ENCODE assay signal across 1 cellular context in genomic region chr6:106512048-106512957, GRCh38.
TF ChIP-seq lines count a peak whose summit lies in the region.

No MANE protein-coding gene starts in this region.

TF ChIP-seq in HepG2, 621 proteins besides CTCF, POLR2A, EP300 and RAD21 (continued from another document):
- no peak for TF ChIP-seq ZNF512 (CRISPR knock-in tag; IDR thresholded peaks at IDR 0.05)
- no peak for TF ChIP-seq FLYWCH1 (CRISPR knock-in tag; IDR thresholded peaks at IDR 0.05)
- TF ChIP-seq HINFP (CRISPR knock-in tag; IDR thresholded peaks at IDR 0.05; ENCODE audit: low read depth) = peak; percentile 87; the same call in 1 of the 2 replicates
- TF ChIP-seq ZNF274 (CRISPR knock-in tag; IDR thresholded peaks at IDR 0.05) = no peak
- peak; percentile 95 for TF ChIP-seq CAMTA2 (CRISPR knock-in tag; IDR thresholded peaks at IDR 0.05; ENCODE audit: borderline replicate concordance)
- TF ChIP-seq ARNTL (CRISPR knock-in tag; IDR thresholded peaks at IDR 0.05) = no peak; the same call in 1 of the 2 replicates
- TF ChIP-seq NR0B2 (CRISPR knock-in tag; IDR thresholded peaks at IDR 0.05) = peak; percentile 79; the same call in 1 of the 2 replicates
- TF ChIP-seq ZNF124 (CRISPR knock-in tag; IDR thresholded peaks at IDR 0.05) = no peak; the same call in 1 of the 2 replicates
- no peak for TF ChIP-seq ZNF724P (CRISPR knock-in tag; IDR thresholded peaks at IDR 0.05; ENCODE audit: borderline replicate concordance)
- TF ChIP-seq NAIF1 (CRISPR knock-in tag; IDR thresholded peaks at IDR 0.05; ENCODE audit: borderline replicate concordance) = peak; percentile 30; the same call in 1 of the 2 replicates
- no peak for TF ChIP-seq ZBTB37 (CRISPR knock-in tag; IDR thresholded peaks at IDR 0.05)
- no peak for TF ChIP-seq FOXA1 (IDR thresholded peaks at IDR 0.05)
- no peak for TF ChIP-seq FOXA1 (CRISPR knock-in tag; IDR thresholded peaks at IDR 0.05)
- TF ChIP-seq ZNF280D (CRISPR knock-in tag; IDR thresholded peaks at IDR 0.05) = peak; percentile 78; the same call in 1 of the 2 replicates
- no peak for TF ChIP-seq U2AF2 (IDR thresholded peaks at IDR 0.05; ENCODE audit: low read depth, low read length)
- peak; percentile 76; the same call in 1 of the 2 replicates for TF ChIP-seq ZBTB39 (CRISPR knock-in tag; IDR thresholded peaks at IDR 0.05)
- TF ChIP-seq ZNF44 (CRISPR knock-in tag; IDR thresholded peaks at IDR 0.05) = no peak
- TF ChIP-seq ZMYM2 (CRISPR knock-in tag; IDR thresholded peaks at IDR 0.05) = peak; percentile 96
- TF ChIP-seq ZNF766 (CRISPR knock-in tag; IDR thresholded peaks at IDR 0.05; ENCODE audit: borderline replicate concordance) = no peak
- TF ChIP-seq PHF21A (CRISPR knock-in tag; IDR thresholded peaks at IDR 0.05) = no peak; the same call in 1 of the 2 replicates
- no peak for TF ChIP-seq PREB (CRISPR knock-in tag; IDR thresholded peaks at IDR 0.05)
- no peak for TF ChIP-seq ZBTB49 (CRISPR knock-in tag; IDR thresholded peaks at IDR 0.05; ENCODE audit: borderline replicate concordance)
- TF ChIP-seq DPF2 (CRISPR knock-in tag; IDR thresholded peaks at IDR 0.05; ENCODE audit: borderline replicate concordance, low read depth) = peak; percentile 31; the same call in 1 of the 2 replicates
- TF ChIP-seq ZNF160 (CRISPR knock-in tag; IDR thresholded peaks at IDR 0.05) = peak; percentile 54; the same call in 1 of the 2 replicates
- no peak for TF ChIP-seq ARID3A (IDR thresholded peaks at IDR 0.05; ENCODE audit: low read depth, low read length)
